27 cellular contexts compared by ENCODE assay signal in genomic region chr5:79488775-79489174, GRCh38. TPM values are rescaled to one million over a fixed set of nuclear protein-coding genes. Genes with fewer than 3 reads are reported as not detected.
DNase-seq lines count a peak whose midpoint lies in the region; ATAC-seq and TF ChIP-seq lines count a peak whose summit lies in the region.
"Had no signal": no experiment of that assay in that cellular context is flagged by ENCODE, and none has a peak within 500 bp of the region (broad histone marks: within the 10 kb centered on the region; RNA-seq: fewer than 3 reads in every experiment).

No MANE protein-coding gene starts in this region.

- ATAC-seq in heart left ventricle (no peak), left ventricle myocardium superior (no peak), lower lobe of right lung (peak; percentile 48 to 72), GM18868 (IDR thresholded peaks at IDR 0.05; ENCODE audit: unreplicated experiment) (no peak), HG03442 (IDR thresholded peaks at IDR 0.05; ENCODE audit: unreplicated experiment) (no peak)
- ATAC-seq: right lobe of liver; stimulated activated naive CD8-positive, alpha-beta T cell treated with anti-CD3 and anti-CD28 coated beads, Interleukin-15, amount 100 ng/mL, for 72 hours had no signal

- intact Hi-C loops in heart left ventricle (cut with DNase I): no loop called here
- intact Hi-C loops in left ventricle myocardium superior (cut with micrococcal nuclease): no loop called here
- intact Hi-C loops in lower lobe of right lung (cut with DNase I): no loop called here
- intact Hi-C loops in colonic mucosa (cut with DNase I): no loop called here

- H3K36me3 ChIP-seq in heart left ventricle (no peaks in the 10 kb centered on the region), lower lobe of right lung (no peaks in the 10 kb centered on the region), colonic mucosa (no peaks in the 10 kb centered on the region)
- H3K36me3 ChIP-seq: breast epithelium, right lobe of liver, thyroid gland had no signal

- no peak overlapping the region for H3K9ac ChIP-seq in colonic mucosa (ENCODE audit: low read depth in 2 of 2, low read length in 2 of 2)
- H3K9ac ChIP-seq: BLaER1 had no signal

- H3K4me3 ChIP-seq in heart left ventricle (no peak overlapping the region), cardiac fibroblast (replicated peaks in 1 of 2; ENCODE audit: low read depth in 2 of 2, low read length in 2 of 2) (no peak overlapping the region), lower lobe of right lung (no peak overlapping the region), colonic mucosa (no peak overlapping the region)
- H3K4me3 ChIP-seq: BLaER1, breast epithelium, hepatocyte, right lobe of liver, thyroid gland had no signal

- no peaks in the 10 kb centered on the region for H3K9me3 ChIP-seq in heart left ventricle
- no peaks in the 10 kb centered on the region for H3K9me3 ChIP-seq in lower lobe of right lung
- H3K9me3 ChIP-seq in colonic mucosa: no peaks in the 10 kb centered on the region
- H3K9me3 ChIP-seq: breast epithelium, right lobe of liver, thyroid gland had no signal

- no peak for TF ChIP-seq POLR2A in heart left ventricle (IDR thresholded peaks at IDR 0.05)

- H3K27ac ChIP-seq in heart left ventricle (peak overlapping the region in 7 of 12 donors; percentile 21 to 82 (median 67)), lower lobe of right lung (peak overlapping the region; percentile 33), colonic mucosa (no peak overlapping the region)
- H3K27ac ChIP-seq: BLaER1, breast epithelium, hepatocyte, HL-60, right lobe of liver, thyroid gland had no signal

- H3K4me1 ChIP-seq in heart left ventricle: peaks cover 0 to 32% (median 4%) of the 10 kb centered on the region in 12 donors
- no peaks in the 10 kb centered on the region for H3K4me1 ChIP-seq in lower lobe of right lung
- H3K4me1 ChIP-seq in colonic mucosa: no peaks in the 10 kb centered on the region
- H3K4me1 ChIP-seq: BLaER1, breast epithelium, right lobe of liver had no signal

- H3K27me3 ChIP-seq in heart left ventricle: no peaks in the 10 kb centered on the region
- H3K27me3 ChIP-seq in lower lobe of right lung (ENCODE audit: low read depth): no peaks in the 10 kb centered on the region
- H3K27me3 ChIP-seq in colonic mucosa: no peaks in the 10 kb centered on the region
- H3K27me3 ChIP-seq: BLaER1, breast epithelium, hepatocyte, right lobe of liver, thyroid gland had no signal

- TF ChIP-seq CTCF in heart left ventricle (IDR thresholded peaks at IDR 0.05): no peak
- TF ChIP-seq CTCF in cardiac fibroblast (IDR thresholded peaks at IDR 0.05; ENCODE audit: low read depth, low read length): no peak
- no peak for TF ChIP-seq CTCF in lower lobe of right lung (IDR thresholded peaks at IDR 0.05)
- no peak for TF ChIP-seq CTCF in colonic mucosa (IDR thresholded peaks at IDR 0.05)

- DNase-seq in heart left ventricle (no peak), left ventricle myocardium superior (no peak), cardiac fibroblast (ENCODE audit: low read depth in 2 of 2) (peak; percentile 39 to 51), lower lobe of right lung (no peak), colonic mucosa (no peak)
- no peak for DNase-seq in effector CD8-positive, alpha-beta T cell (lab: John Stamatoyannopoulos, UW)
- DNase-seq: 8988T; activated CD4-positive, alpha-beta memory T cell treated with anti-CD3 and anti-CD28 coated beads, Interleukin-2, amount 10 ng/mL, durations not matched to agents 7 days and 5 days; activated CD4-positive, CD25-positive, alpha-beta regulatory T cell treated with anti-CD3 and anti-CD28 coated beads, Interleukin-2, amount 50 U/mL, for 72 hours; activated gamma-delta T cell; foreskin melanocyte; H7; NCI-H1092; NCI-H187; NCI-H2227 treated with DMSO at 0.1 percent for 48 hours; NCI-H69; right lobe of liver; stimulated activated CD4-positive, alpha-beta T cell treated with anti-CD3 and anti-CD28 coated beads, Interleukin-15, amount 100 ng/mL, for 24 hours; stimulated activated naive CD8-positive, alpha-beta T cell treated with anti-CD3 and anti-CD28 coated beads, Interleukin-15, amount 100 ng/mL, for 72 hours; T-helper 1 cell; thyroid gland had no signal

RNA-seq across cellular contexts. Expression of gene HOMER1, which starts 25.2 kb away (rescaled TPM):
- total RNA-seq in heart left ventricle (10 to 100 TPM; 30.6 to 83.5 (median 62.3) TPM), left ventricle myocardium superior (59.5 TPM), lower lobe of right lung (6.9 TPM), colonic mucosa (1 to 10 TPM in 1 of 2 donors, under 1 TPM in 1; 0.99 to 2.3 TPM)
- 10 to 100 TPM; 12.1 to 18.1 TPM for polyA plus RNA-seq in heart left ventricle

Comparison
In these comparisons a context has a peak if more than half of its experiments do, and no peak if none do; other contexts are left out.
1. ATAC-seq: peak in lower lobe of right lung (2 of 2); none in heart left ventricle (0 of 4), left ventricle myocardium superior (single experiment), GM18868 (single experiment) and HG03442 (single experiment).
2. DNase-seq: peak in cardiac fibroblast (2 of 2); none in heart left ventricle (0 of 5), left ventricle myocardium superior (single experiment), lower lobe of right lung (single experiment), colonic mucosa (single experiment) and effector CD8-positive, alpha-beta T cell (single experiment).